ENCODE assay signal across 8 cellular contexts in the genomic region with DNA sequence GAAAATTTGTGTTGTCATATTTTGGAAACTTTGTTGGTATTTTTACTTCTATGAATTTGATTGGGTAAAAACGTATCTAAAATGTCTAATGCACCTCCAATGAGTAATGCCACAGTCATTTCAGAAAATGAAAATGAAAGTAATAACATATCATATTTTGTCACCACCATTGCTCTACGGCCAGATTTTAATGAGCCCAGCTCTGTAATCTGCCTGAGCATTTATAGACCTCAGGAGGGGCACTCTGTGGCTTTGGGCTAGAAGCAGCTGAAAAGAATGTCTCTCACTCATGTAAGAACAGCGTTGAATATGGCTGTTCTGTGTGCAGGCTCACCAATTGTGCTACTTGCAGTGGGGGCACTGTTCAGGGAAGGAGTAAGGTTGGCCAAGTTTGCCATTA. TPM values are rescaled to one million over a fixed set of nuclear protein-coding genes. Genes with fewer than 3 reads are reported as not detected.
DNase-seq lines count a peak whose midpoint lies in the region; ATAC-seq lines count a peak whose summit lies in the region.

No MANE protein-coding gene starts in this region.

- CTCF ChIA-PET in T-cell (lab: Charles Lee), result interaction anchor here (0.5 to 0.7 kb wide), 2 partner anchors 33 to 403 kb away, joined by 3 to 5 read pairs; no protein-coding TSS in a partner anchor

- intact Hi-C loops in Right ventricle myocardium superior (cut with DNase I), result no loop called here

- DNase-seq in activated CD4-positive, CD25-positive, alpha-beta regulatory T cell treated with anti-CD3 and anti-CD28 coated beads, Interleukin-2, amount 50 U/mL, for 72 hours, result no peak
- DNase-seq in T-cell (no peak), myocyte (ENCODE audit: low read depth) (peak; percentile 66), NCI-H187 treated with DMSO at 0.1 percent for 48 hours (lab: John Stamatoyannopoulos, UW) (no peak), NCI-H1436 (lab: John Stamatoyannopoulos, UW) (no peak), Right ventricle myocardium superior (no peak)

- peak; percentile 68 to 78 for ATAC-seq in activated CD4-positive, CD25-positive, alpha-beta regulatory T cell treated with anti-CD3 and anti-CD28 coated beads, Interleukin-2, amount 50 U/mL, for 24 hours
- ATAC-seq in HG02981 (IDR thresholded peaks at IDR 0.05; ENCODE audit: unreplicated experiment), result peak; percentile 88
- ATAC-seq in T-cell (replicated peaks in 1 of 4), result peak in 3 of 4 experiments; percentile 29 to 53 (median 31)
- ATAC-seq in Right ventricle myocardium superior (ENCODE audit: poor library complexity), result no peak

- POLR2A ChIA-PET in T-cell (lab: Charles Lee), result no interaction called here

- H3K4me1 Mint-ChIP-seq in T-cell, result peaks cover 15 to 24% (median 19%) of the 10 kb centered on the region in 3 donors

- H3K36me3 Mint-ChIP-seq in T-cell, result no peaks in the 10 kb centered on the region

- H3K27ac Mint-ChIP-seq in T-cell, result peak overlapping the region; percentile 13 to 68

- peak overlapping the region; percentile 54 to 71 (median 67) for H3K4me3 Mint-ChIP-seq in T-cell

- peaks cover 0 to 3% (median 0%) of the 10 kb centered on the region in 3 donors for H3K9me3 Mint-ChIP-seq in T-cell

- H3K27me3 Mint-ChIP-seq in T-cell, result no peaks in the 10 kb centered on the region

RNA-seq across cellular contexts. Expression of a gene that starts 32.7 kb away (rescaled TPM):
- not detected for total RNA-seq in T-cell
- total RNA-seq in myocyte, result 0.05 and 0.10 TPM in 2 replicates
- 0.06 TPM for polyA plus RNA-seq in myocyte (2012)
- not detected for total RNA-seq in Right ventricle myocardium superior
